Comparison of ENCODE assay signal across 19 cellular contexts in genomic region chr7:150417239-150417638, GRCh38. TPM values are rescaled to one million over a fixed set of nuclear protein-coding genes. Genes with fewer than 3 reads are reported as not detected.
"Had no signal": no experiment of that assay in that cellular context is flagged by ENCODE, and none has a peak within 500 bp of the region (broad histone marks: within the 10 kb centered on the region; RNA-seq: fewer than 3 reads in every experiment).

No MANE protein-coding gene starts in this region.

- H3K4me3 ChIP-seq: dorsolateral prefrontal cortex, esophagus muscularis mucosa, hepatocyte, left ventricle myocardium inferior, ovary, prostate gland, upper lobe of right lung had no signal

- H2AFZ ChIP-seq: hepatocyte had no signal

- DNase-seq: activated CD4-positive, alpha-beta T cell treated with anti-CD3 and anti-CD28 coated beads for 1 hour; activated CD4-positive, alpha-beta T cell treated with anti-CD3 and anti-CD28 coated beads, Interleukin-2, amount 50 U/mL, for 1 hour; activated CD8-positive, alpha-beta T cell treated with anti-CD3 and anti-CD28 coated beads, Interleukin-2, amount 10 ng/mL, durations not matched to agents 7 days and 5 days; activated effector memory CD4-positive, alpha-beta T cell treated with anti-CD3 and anti-CD28 coated beads, Interleukin-2, amount 50 U/mL, for 16 hours; aorta; glutamatergic neuron; left ventricle myocardium inferior; ovary; stimulated activated CD4-positive, alpha-beta T cell treated with anti-CD3 and anti-CD28 coated beads, Interleukin-4, amount 100 ng/mL, for 24 hours; stimulated activated naive CD8-positive, alpha-beta T cell treated with anti-CD3 and anti-CD28 coated beads, Interleukin-15, Interleukin-2, amounts not matched to agents 100 U/mL and 50 U/mL, for 24 hours; T-helper 1 cell; upper lobe of right lung had no signal

- ATAC-seq: activated CD8-positive, alpha-beta T cell treated with anti-CD3 and anti-CD28 coated beads, Interleukin-2, amount 10 ng/mL, durations not matched to agents 7 days and 5 days; natural killer cell treated with Interleukin-12 subunit alpha and Interleukin-12 subunit beta and Interleukin-15 and Interleukin-18, amount 100 ng/mL, for 72 hours; stimulated activated naive CD8-positive, alpha-beta T cell treated with anti-CD3 and anti-CD28 coated beads, Interleukin-15, Interleukin-2, amounts not matched to agents 100 U/mL and 50 U/mL, for 24 hours; upper lobe of right lung had no signal

- H3K27me3 Mint-ChIP-seq: activated naive CD4-positive, alpha-beta T cell treated with anti-CD3 and anti-CD28 coated beads, Interleukin-2, amount 50 U/mL, for 24 hours; brain had no signal

- H3K4me2 ChIP-seq: hepatocyte had no signal

- H3K4me1 ChIP-seq: prostate gland, upper lobe of right lung had no signal

- H3K27ac Mint-ChIP-seq: activated CD8-positive, alpha-beta T cell treated with anti-CD3 and anti-CD28 coated beads, Interleukin-2, amount 10 ng/mL, durations not matched to agents 7 days and 5 days; activated naive CD4-positive, alpha-beta T cell treated with anti-CD3 and anti-CD28 coated beads, Interleukin-2, amount 50 U/mL, for 24 hours had no signal

- H3K27ac ChIP-seq: dorsolateral prefrontal cortex, esophagus muscularis mucosa, hepatocyte, left ventricle myocardium inferior, ovary, prostate gland, upper lobe of right lung had no signal

- H3K9me3 Mint-ChIP-seq: activated naive CD4-positive, alpha-beta T cell treated with anti-CD3 and anti-CD28 coated beads, Interleukin-2, amount 50 U/mL, for 24 hours; natural killer cell treated with Interleukin-12 subunit alpha and Interleukin-12 subunit beta and Interleukin-15 and Interleukin-18, amount 100 ng/mL, for 72 hours had no signal

- H3K36me3 Mint-ChIP-seq: brain; natural killer cell treated with Interleukin-12 subunit alpha and Interleukin-12 subunit beta and Interleukin-15 and Interleukin-18, amount 100 ng/mL, for 72 hours had no signal

- H3K36me3 ChIP-seq: left ventricle myocardium inferior, ovary, prostate gland, upper lobe of right lung had no signal

- H3K9me3 ChIP-seq: esophagus muscularis mucosa, left ventricle myocardium inferior, ovary, prostate gland, upper lobe of right lung had no signal

- H3K27me3 ChIP-seq: dorsolateral prefrontal cortex, esophagus muscularis mucosa, hepatocyte, ovary, upper lobe of right lung had no signal

- H3K4me3 Mint-ChIP-seq: activated CD8-positive, alpha-beta T cell treated with anti-CD3 and anti-CD28 coated beads, Interleukin-2, amount 10 ng/mL, durations not matched to agents 7 days and 5 days; activated naive CD4-positive, alpha-beta T cell treated with anti-CD3 and anti-CD28 coated beads, Interleukin-2, amount 50 U/mL, for 24 hours; brain; natural killer cell treated with Interleukin-12 subunit alpha and Interleukin-12 subunit beta and Interleukin-15 and Interleukin-18, amount 100 ng/mL, for 72 hours had no signal

RNA-seq across cellular contexts. Expression of gene GIMAP8, which starts 33.2 kb away (rescaled TPM):
- polyA plus RNA-seq: hepatocyte had no signal
